Comparison of ENCODE assay signal across 14 cellular contexts in the genomic region with DNA sequence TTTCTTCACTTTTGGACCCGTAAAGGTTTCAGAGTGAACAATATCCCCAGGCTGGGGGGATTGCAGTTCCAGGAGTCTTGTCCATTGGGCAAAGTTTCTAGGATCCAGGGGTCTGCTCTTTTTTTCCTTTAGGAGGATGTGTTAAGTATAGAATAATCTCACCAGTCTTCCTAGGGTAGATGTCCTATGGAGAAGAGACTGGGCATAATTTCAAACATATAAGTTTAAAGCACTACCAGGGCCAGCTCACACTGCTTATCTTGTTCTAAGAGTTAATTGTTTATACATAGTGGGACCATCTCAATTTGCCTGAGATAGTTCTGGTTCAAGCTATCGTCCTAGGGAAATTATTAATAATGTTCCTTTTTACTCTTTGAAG.
A peak's percentile ranks its signal among the peaks of the same experiment; 100 is the strongest.
DNase-seq lines count a peak whose midpoint lies in the region; ATAC-seq and TF ChIP-seq lines count a peak whose summit lies in the region.
"Had no signal": no experiment of that assay in that cellular context is flagged by ENCODE, and none has a peak within 500 bp of the region (broad histone marks: within the 10 kb centered on the region; RNA-seq: fewer than 3 reads in every experiment).

No MANE protein-coding gene starts in this region.

- H2AFZ ChIP-seq in DND-41 (ENCODE audit: low read depth, low read length): no peak overlapping the region
- no peak overlapping the region for H2AFZ ChIP-seq in OCI-LY1 (ENCODE audit: low read length)

- no peak for ATAC-seq in DND-41 (ENCODE audit: insufficient read depth, low read depth)
- no peak for ATAC-seq in central memory CD8-positive, alpha-beta T cell (replicated peaks; ENCODE audit: extremely low read depth, poor library complexity, severe bottlenecking)
- ATAC-seq in stimulated activated effector memory CD8-positive, alpha-beta T cell treated with anti-CD3 and anti-CD28 coated beads, Interleukin-12 subunit alpha, Interleukin-12 subunit beta, amount 100 ng/mL, for 72 hours: no peak
- no peak for ATAC-seq in GM21515 (IDR thresholded peaks at IDR 0.05; ENCODE audit: unreplicated experiment)
- ATAC-seq in HG02623 (IDR thresholded peaks at IDR 0.05; ENCODE audit: unreplicated experiment): no peak

- peaks cover 60% of the 10 kb centered on the region for H3K4me1 Mint-ChIP-seq in central memory CD8-positive, alpha-beta T cell
- H3K4me1 Mint-ChIP-seq in stimulated activated effector memory CD8-positive, alpha-beta T cell treated with anti-CD3 and anti-CD28 coated beads, Interleukin-12 subunit alpha, Interleukin-12 subunit beta, amount 100 ng/mL, for 72 hours: peaks cover 52% of the 10 kb centered on the region

- H3K4me1 ChIP-seq in DND-41 (ENCODE audit: insufficient read depth, low read length): peaks cover 95% of the 10 kb centered on the region
- H3K4me1 ChIP-seq in OCI-LY1 (ENCODE audit: insufficient read depth, low read length, severe bottlenecking): peaks cover 92% of the 10 kb centered on the region
- H3K4me1 ChIP-seq: prostate gland had no signal

- H3K27ac ChIP-seq in DND-41 (ENCODE audit: low read length): peak overlapping the region; percentile 99
- peak overlapping the region; percentile 100 for H3K27ac ChIP-seq in OCI-LY1 (ENCODE audit: low read depth, low read length, poor library complexity, severe bottlenecking)

- H3K79me2 ChIP-seq in DND-41 (ENCODE audit: insufficient read depth, low read length) (peaks cover 59% of the 10 kb centered on the region), OCI-LY1 (ENCODE audit: insufficient read depth, low read length) (peaks cover 32% of the 10 kb centered on the region)

- peaks cover 27% of the 10 kb centered on the region for H3K36me3 ChIP-seq in DND-41 (ENCODE audit: insufficient read depth, low read length)
- peaks cover 37% of the 10 kb centered on the region for H3K36me3 ChIP-seq in OCI-LY1 (ENCODE audit: insufficient read depth, low read length)
- H3K36me3 ChIP-seq: prostate gland had no signal

- no peak for TF ChIP-seq CTCF in DND-41 (IDR thresholded peaks at IDR 0.05; ENCODE audit: borderline replicate concordance, extremely low read depth, low read length, poor library complexity, severe bottlenecking)
- no peak for TF ChIP-seq CTCF in OCI-LY1 (IDR thresholded peaks at IDR 0.05; ENCODE audit: low read length)
- no peak for TF ChIP-seq CTCF in GM20000 (IDR thresholded peaks at IDR 0.05; ENCODE audit: extremely low read depth, missing control alignments)

- H4K20me1 ChIP-seq in DND-41 (ENCODE audit: insufficient read depth, low read length): no peaks in the 10 kb centered on the region
- no peaks in the 10 kb centered on the region for H4K20me1 ChIP-seq in OCI-LY1 (ENCODE audit: insufficient read depth, low read length)

- peaks cover 5% of the 10 kb centered on the region for H3K9me3 Mint-ChIP-seq in central memory CD8-positive, alpha-beta T cell
- no peaks in the 10 kb centered on the region for H3K9me3 Mint-ChIP-seq in stimulated activated effector memory CD8-positive, alpha-beta T cell treated with anti-CD3 and anti-CD28 coated beads, Interleukin-12 subunit alpha, Interleukin-12 subunit beta, amount 100 ng/mL, for 72 hours

- H3K4me3 Mint-ChIP-seq in central memory CD8-positive, alpha-beta T cell: peak overlapping the region; percentile 11
- H3K4me3 Mint-ChIP-seq in stimulated activated effector memory CD8-positive, alpha-beta T cell treated with anti-CD3 and anti-CD28 coated beads, Interleukin-12 subunit alpha, Interleukin-12 subunit beta, amount 100 ng/mL, for 72 hours: peak overlapping the region; percentile 56

- peaks cover 10% of the 10 kb centered on the region; the same call in 1 of the 2 replicates for H3F3A ChIP-seq in OCI-LY1 (ENCODE audit: insufficient read depth, low read length)

- no peaks in the 10 kb centered on the region for H3K9me3 ChIP-seq in DND-41 (ENCODE audit: insufficient read depth, low read length, severe bottlenecking)
- no peaks in the 10 kb centered on the region for H3K9me3 ChIP-seq in OCI-LY1 (ENCODE audit: low read length)
- H3K9me3 ChIP-seq: prostate gland had no signal

- peaks cover 12% of the 10 kb centered on the region for H3K36me3 Mint-ChIP-seq in central memory CD8-positive, alpha-beta T cell (ENCODE audit: insufficient read depth)
- no peaks in the 10 kb centered on the region for H3K36me3 Mint-ChIP-seq in stimulated activated effector memory CD8-positive, alpha-beta T cell treated with anti-CD3 and anti-CD28 coated beads, Interleukin-12 subunit alpha, Interleukin-12 subunit beta, amount 100 ng/mL, for 72 hours

- peak overlapping the region; percentile 79 for H3K27ac Mint-ChIP-seq in central memory CD8-positive, alpha-beta T cell (ENCODE audit: low read depth)
- no peak overlapping the region for H3K27ac Mint-ChIP-seq in stimulated activated effector memory CD8-positive, alpha-beta T cell treated with anti-CD3 and anti-CD28 coated beads, Interleukin-12 subunit alpha, Interleukin-12 subunit beta, amount 100 ng/mL, for 72 hours

- no peaks in the 10 kb centered on the region for H3K27me3 Mint-ChIP-seq in central memory CD8-positive, alpha-beta T cell

- DNase-seq in DND-41 (no peak), GM20000 (ENCODE audit: low spot score) (no peak)
- no peak for DNase-seq in central memory CD8-positive, alpha-beta T cell (ENCODE audit: low spot score in 2 of 2)
- DNase-seq in stimulated activated effector memory CD8-positive, alpha-beta T cell treated with anti-CD3 and anti-CD28 coated beads, Interleukin-12 subunit alpha, Interleukin-12 subunit beta, amount 100 ng/mL, for 72 hours (ENCODE audit: low spot score in 2 of 2): no peak
- DNase-seq: activated T-cell treated with anti-CD3 and anti-CD28 coated beads for 4 hours; erythroblast; NCI-H1092 treated with DMSO at 0.1 percent for 48 hours; NCI-H510A; stimulated activated CD4-positive, alpha-beta T cell treated with anti-CD3 and anti-CD28 coated beads, Interleukin-4, amount 100 ng/mL, for 1 hour had no signal

- peak overlapping the region; percentile 66 for H3K9ac ChIP-seq in DND-41 (ENCODE audit: low read depth, low read length)
- H3K9ac ChIP-seq in OCI-LY1 (ENCODE audit: low read length): peak overlapping the region; percentile 32; the same call in 1 of the 2 replicates

- peak overlapping the region; percentile 25; the same call in 1 of the 2 replicates for H3K4me2 ChIP-seq in DND-41 (ENCODE audit: insufficient read depth, low read length)
- H3K4me2 ChIP-seq in OCI-LY1 (ENCODE audit: low read length): peak overlapping the region; percentile 17; the same call in 1 of the 2 replicates

- H3K27me3 ChIP-seq in DND-41 (ENCODE audit: insufficient read depth, low read length, poor library complexity) (no peaks in the 10 kb centered on the region), OCI-LY1 (ENCODE audit: insufficient read depth, low read length) (no peaks in the 10 kb centered on the region)

- H3K4me3 ChIP-seq in DND-41 (ENCODE audit: low read depth in 1 of 2, low read length in 2 of 2): no peak overlapping the region
- no peak overlapping the region for H3K4me3 ChIP-seq in OCI-LY1 (ENCODE audit: low read depth, low read length, poor library complexity, severe bottlenecking)
- H3K4me3 ChIP-seq: lung, prostate gland had no signal

- no peaks in the 10 kb centered on the region for H3K9me2 ChIP-seq in OCI-LY1 (ENCODE audit: low read depth, low read length)
